Comparison of ENCODE assay signal across 1 cellular context in genomic region chr7:2763607-2764006, GRCh38.
TF ChIP-seq lines count a peak whose summit lies in the region.

No MANE protein-coding gene starts in this region.

TF ChIP-seq in liver, 16 proteins besides CTCF, POLR2A, EP300 and RAD21 (continued from another document):
- TF ChIP-seq ZBTB33 (IDR thresholded peaks at IDR 0.05) = no peak
- no peak for TF ChIP-seq RXRA (IDR thresholded peaks at IDR 0.05)
- TF ChIP-seq YY1 (IDR thresholded peaks at IDR 0.05) = no peak
TF ChIP-seq in liver: peak in this region for 0.
